Comparison of ENCODE assay signal across 10 cellular contexts in the genomic region with DNA sequence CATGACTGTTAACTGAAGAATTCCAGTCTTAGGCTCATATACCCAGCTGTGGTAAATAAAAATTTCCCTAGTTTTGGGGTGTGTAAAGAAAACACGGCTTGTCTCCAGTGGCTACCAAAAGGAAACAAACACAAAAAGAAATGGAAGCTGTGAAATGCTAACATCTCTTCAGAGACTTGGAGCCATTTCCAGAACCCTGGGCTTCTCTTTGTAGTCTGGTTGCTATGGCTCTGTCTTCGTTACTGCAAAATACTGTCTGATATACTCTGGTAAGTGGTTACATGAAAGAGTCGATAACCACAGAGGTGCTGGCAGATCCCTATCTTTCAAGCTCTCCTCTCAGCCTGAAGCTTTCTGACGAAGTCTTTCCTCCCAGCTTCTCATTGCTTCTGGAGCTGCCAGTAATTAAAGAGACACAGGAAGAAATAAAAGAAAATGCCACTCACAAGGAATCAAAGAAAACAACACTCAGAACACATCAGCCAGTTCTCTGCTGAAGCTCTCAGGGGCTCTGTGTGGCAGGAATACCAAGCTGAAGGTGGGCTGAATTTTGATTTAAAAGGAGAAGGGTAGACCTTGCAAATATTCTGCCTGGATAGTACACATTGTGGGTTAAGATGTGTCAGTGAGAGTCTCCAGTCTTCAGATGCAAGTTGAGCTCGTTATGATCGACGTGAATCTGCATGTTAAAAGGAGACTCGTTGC.
A peak's percentile ranks its signal among the peaks of the same experiment; 100 is the strongest.
DNase-seq lines count a peak whose midpoint lies in the region; ATAC-seq, FAIRE-seq and TF ChIP-seq lines count a peak whose summit lies in the region.
"Had no signal": no experiment of that assay in that cellular context is flagged by ENCODE, and none has a peak within 500 bp of the region (broad histone marks: within the 10 kb centered on the region; RNA-seq: fewer than 3 reads in every experiment).

No MANE protein-coding gene starts in this region.

- H3K9me3 ChIP-seq in heart right ventricle (peaks cover 0 to 30% (median 0%) of the 10 kb centered on the region in 11 donors), HepG2 (ENCODE audit: low read length) (peaks cover 5% of the 10 kb centered on the region; the same call in 1 of the 2 replicates)

- no peak for TF ChIP-seq POLR2A in HepG2 (IDR thresholded peaks at IDR 0.05; ENCODE audit: insufficient read depth in 1 of 2, low read depth in 2 of 2, low read length in 2 of 2)
- no peak for TF ChIP-seq POLR2A in H54 (IDR thresholded peaks at IDR 0.05; ENCODE audit: low read depth, low read length)

- H3K27ac ChIP-seq in heart right ventricle (peak overlapping the region; percentile 26 to 73 (median 59)), HepG2 (ENCODE audit: extremely low read length, insufficient read depth, low read length) (no peak overlapping the region)
- H3K27ac ChIP-seq: A549, RWPE1 had no signal

- H3K9me3 Mint-ChIP-seq in activated T-cell treated with anti-CD3 and anti-CD28 coated beads, Interleukin-2, amount 50 U/mL, for 24 hours: peaks cover 22% of the 10 kb centered on the region
- H3K9me3 Mint-ChIP-seq in stimulated activated naive CD8-positive, alpha-beta T cell treated with anti-CD3 and anti-CD28 coated beads, Interleukin-15, amount 100 ng/mL, for 72 hours: peaks cover 12 to 25% of the 10 kb centered on the region in 2 donors

- H3K4me1 ChIP-seq in heart right ventricle (peaks cover 0 to 22% (median 6%) of the 10 kb centered on the region in 9 donors), HepG2 (ENCODE audit: insufficient read depth, low read length) (no peaks in the 10 kb centered on the region)

- H3K9ac ChIP-seq in HepG2 (ENCODE audit: insufficient read depth, low read depth, low read length): no peak overlapping the region

- peak overlapping the region; percentile 64 for H3K27ac Mint-ChIP-seq in activated T-cell treated with anti-CD3 and anti-CD28 coated beads, Interleukin-2, amount 50 U/mL, for 24 hours
- peak overlapping the region; percentile 81 to 91 for H3K27ac Mint-ChIP-seq in stimulated activated naive CD8-positive, alpha-beta T cell treated with anti-CD3 and anti-CD28 coated beads, Interleukin-15, amount 100 ng/mL, for 72 hours

- TF ChIP-seq RAD21 in HepG2 (CRISPR knock-in tag; IDR thresholded peaks at IDR 0.05): no peak

- no peak for TF ChIP-seq EP300 in HepG2 (IDR thresholded peaks at IDR 0.05; ENCODE audit: low read depth in 2 of 2, low read length in 2 of 2)
- TF ChIP-seq EP300 in HepG2 (CRISPR knock-in tag; IDR thresholded peaks at IDR 0.05; ENCODE audit: borderline replicate concordance): no peak

- no peak for DNase-seq in activated CD4-positive, CD25-positive, alpha-beta regulatory T cell treated with anti-CD3 and anti-CD28 coated beads, Interleukin-2, amount 50 U/mL, for 72 hours
- no peak for DNase-seq in activated T-cell treated with anti-CD3 and anti-CD28 coated beads, Interleukin-2, amount 50 U/mL, for 24 hours
- DNase-seq in heart right ventricle: peak in 1 of 2 donors; percentile 9
- DNase-seq in stimulated activated naive CD8-positive, alpha-beta T cell treated with anti-CD3 and anti-CD28 coated beads, Interleukin-15, amount 100 ng/mL, for 72 hours: no peak
- no peak for DNase-seq in HepG2 (ENCODE audit: low spot score)
- DNase-seq in mesenteric fat pad (ENCODE audit: low spot score): no peak
- no peak for DNase-seq in H54 (ENCODE audit: insufficient read length, low spot score)

- no TSS peak for BruUV-seq in HepG2 (replicated peaks; lab: Mats Ljungman, UMichigan)

- H3K4me2 ChIP-seq in HepG2 (ENCODE audit: low read depth, low read length): no peak overlapping the region
- H3K4me2 ChIP-seq: A549 had no signal

- H4K20me1 ChIP-seq in HepG2 (ENCODE audit: insufficient read depth, low read length): no peaks in the 10 kb centered on the region

- no peaks in the 10 kb centered on the region for H3K36me3 Mint-ChIP-seq in activated T-cell treated with anti-CD3 and anti-CD28 coated beads, Interleukin-2, amount 50 U/mL, for 24 hours (ENCODE audit: low read depth)

- ATAC-seq in activated CD4-positive, CD25-positive, alpha-beta regulatory T cell treated with anti-CD3 and anti-CD28 coated beads, Interleukin-2, amount 50 U/mL, for 24 hours: peak; percentile 66 to 77
- peak; percentile 59 to 81 (median 68) for ATAC-seq in heart right ventricle
- ATAC-seq in stimulated activated naive CD8-positive, alpha-beta T cell treated with anti-CD3 and anti-CD28 coated beads, Interleukin-15, amount 100 ng/mL, for 72 hours: peak; percentile 74
- no peak for ATAC-seq in HepG2
- ATAC-seq: A549 had no signal

- POLR2A ChIA-PET in HepG2 (lab: Yijun Ruan, JAX): no interaction called here

- no peak overlapping the region for H2AFZ ChIP-seq in HepG2 (ENCODE audit: low read length)

- H3K4me3 ChIP-seq in heart right ventricle: peak overlapping the region in 3 of 10 donors; percentile 4 to 8 (median 4)
- no peak overlapping the region for H3K4me3 ChIP-seq in HepG2 (replicated peaks in 1 of 3; ENCODE audit: insufficient read depth in 1 of 3, low read depth in 2 of 3, low read length in 3 of 3)
- H3K4me3 ChIP-seq: A549 had no signal

- no peaks in the 10 kb centered on the region for H3K79me2 ChIP-seq in HepG2 (ENCODE audit: insufficient read depth, low read length)

- in situ Hi-C loops in HepG2 (cut with HindIII; ENCODE audit: extremely low pct_ligation_motif_present, low pct_unique_long_range_greater_than_20kb): no loop called here

- TF ChIP-seq CTCF in heart right ventricle (IDR thresholded peaks at IDR 0.05): no peak
- TF ChIP-seq CTCF in HepG2 (CRISPR knock-in tag; IDR thresholded peaks at IDR 0.05): no peak

- H3K27me3 ChIP-seq in heart right ventricle (peaks cover 0 to 13% (median 0%) of the 10 kb centered on the region in 7 donors), HepG2 (ENCODE audit: control insufficient read depth in 1 of 2, insufficient read depth in 2 of 2, low read length in 2 of 2) (no peaks in the 10 kb centered on the region)

- CTCF ChIA-PET in HepG2 (lab: Yijun Ruan, JAX; ENCODE audit: low intra/inter-chr PET ratio, low total read pairs): no interaction called here

- peak overlapping the region; percentile 2 for H3K4me3 Mint-ChIP-seq in activated T-cell treated with anti-CD3 and anti-CD28 coated beads, Interleukin-2, amount 50 U/mL, for 24 hours
- H3K4me3 Mint-ChIP-seq in stimulated activated naive CD8-positive, alpha-beta T cell treated with anti-CD3 and anti-CD28 coated beads, Interleukin-15, amount 100 ng/mL, for 72 hours: peak overlapping the region; percentile 31 to 44

- H3K4me1 Mint-ChIP-seq in activated T-cell treated with anti-CD3 and anti-CD28 coated beads, Interleukin-2, amount 50 U/mL, for 24 hours (ENCODE audit: low read depth): peaks cover 15% of the 10 kb centered on the region
- H3K4me1 Mint-ChIP-seq in stimulated activated naive CD8-positive, alpha-beta T cell treated with anti-CD3 and anti-CD28 coated beads, Interleukin-15, amount 100 ng/mL, for 72 hours: peaks cover 6% of the 10 kb centered on the region

- intact Hi-C loops in heart right ventricle (cut with DNase I): no loop called here
- intact Hi-C loops in HepG2 (cut with micrococcal nuclease; ENCODE audit: unreplicated experiment): no loop called here

- H3K36me3 ChIP-seq in heart right ventricle: no peaks in the 10 kb centered on the region
- no peaks in the 10 kb centered on the region for H3K36me3 ChIP-seq in HepG2 (replicated peaks in 1 of 2; ENCODE audit: control insufficient read depth in 1 of 2, insufficient read depth in 2 of 2, low read length in 2 of 2)

- FAIRE-seq in HepG2 (lab: Jason Lieb, UNC): no peak
- FAIRE-seq in H54 (lab: Jason Lieb, UNC): no peak
- FAIRE-seq: A549 had no signal

- 24 to 25% methylated on average over 8 of the region's 8 CpGs for WGBS in heart right ventricle, 2 donors
- WGBS in HepG2 (ENCODE audit: low lambda C conversion rate): 50% methylated on average over 6 of the region's 8 CpGs

- H3K27me3 Mint-ChIP-seq in activated T-cell treated with anti-CD3 and anti-CD28 coated beads, Interleukin-2, amount 50 U/mL, for 24 hours: peaks cover 50% of the 10 kb centered on the region
- H3K27me3 Mint-ChIP-seq in stimulated activated naive CD8-positive, alpha-beta T cell treated with anti-CD3 and anti-CD28 coated beads, Interleukin-15, amount 100 ng/mL, for 72 hours: no peaks in the 10 kb centered on the region

TF ChIP-seq in HepG2, 621 proteins besides CTCF, POLR2A, EP300 and RAD21:
- TF ChIP-seq HOXA3 (CRISPR knock-in tag; IDR thresholded peaks at IDR 0.05): no peak
- TF ChIP-seq KLF12 (CRISPR knock-in tag; IDR thresholded peaks at IDR 0.05; ENCODE audit: borderline replicate concordance): no peak
- TF ChIP-seq TCF7L2 (IDR thresholded peaks at IDR 0.05; ENCODE audit: low read depth, low read length): no peak
- no peak for TF ChIP-seq KLF13 (CRISPR knock-in tag; IDR thresholded peaks at IDR 0.05)
- TF ChIP-seq MTA3 (CRISPR knock-in tag; IDR thresholded peaks at IDR 0.05): no peak
- no peak for TF ChIP-seq RBM22 (optimal IDR thresholded peaks at IDR 0.05; ENCODE audit: low read length)
- TF ChIP-seq GABPB1 (CRISPR knock-in tag; IDR thresholded peaks at IDR 0.05): no peak
- TF ChIP-seq, protein P1, sequence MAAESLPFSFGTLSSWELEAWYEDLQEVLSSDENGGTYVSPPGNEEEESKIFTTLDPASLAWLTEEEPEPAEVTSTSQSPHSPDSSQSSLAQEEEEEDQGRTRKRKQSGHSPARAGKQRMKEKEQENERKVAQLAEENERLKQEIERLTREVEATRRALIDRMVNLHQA (CRISPR knock-in tag; IDR thresholded peaks at IDR 0.05): no peak
- no peak for TF ChIP-seq PHF5A (CRISPR knock-in tag; IDR thresholded peaks at IDR 0.05; ENCODE audit: low read depth, unreplicated experiment)
- TF ChIP-seq EHMT2 (IDR thresholded peaks at IDR 0.05; ENCODE audit: borderline replicate concordance, low read depth, low read length): no peak
- no peak for TF ChIP-seq KDM4B (CRISPR knock-in tag; IDR thresholded peaks at IDR 0.05)
- TF ChIP-seq NPAS2 (CRISPR knock-in tag; IDR thresholded peaks at IDR 0.05; ENCODE audit: borderline replicate concordance): no peak
- no peak for TF ChIP-seq ATAD3A (CRISPR knock-in tag; IDR thresholded peaks at IDR 0.05)
